ENCODE assay signal across 10 cellular contexts in the genomic region with DNA sequence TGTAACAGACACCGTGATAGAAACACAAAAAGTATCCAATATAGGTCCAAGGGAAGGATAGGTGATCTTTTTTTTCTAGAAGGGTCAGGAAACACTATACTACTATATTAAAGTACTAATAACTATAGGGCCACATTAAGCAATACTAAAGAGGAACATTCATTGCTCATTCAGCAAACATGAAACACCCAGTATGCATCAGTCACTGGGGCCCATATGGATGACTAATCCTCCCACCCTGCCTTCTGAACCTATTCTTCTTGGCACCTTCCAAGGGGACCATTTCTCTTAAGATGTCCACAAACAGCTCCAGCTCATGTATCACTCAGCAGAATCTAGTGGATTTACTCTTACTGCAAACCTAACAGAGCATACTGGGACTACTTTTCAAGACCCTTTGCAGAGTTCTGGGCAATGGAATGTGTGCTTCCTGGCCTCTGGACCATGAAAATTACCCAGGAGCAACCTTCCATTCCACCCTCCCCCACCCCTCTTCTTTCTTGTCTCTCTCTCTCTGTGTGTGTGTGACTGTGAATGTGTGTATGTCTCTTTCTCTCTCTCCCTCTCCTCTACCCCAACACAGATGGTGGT.
A peak's percentile ranks its signal among the peaks of the same experiment; 100 is the strongest.
DNase-seq lines count a peak whose midpoint lies in the region; TF ChIP-seq lines count a peak whose summit lies in the region.
"Had no signal": no experiment of that assay in that cellular context is flagged by ENCODE, and none has a peak within 500 bp of the region (broad histone marks: within the 10 kb centered on the region; RNA-seq: fewer than 3 reads in every experiment).

No MANE protein-coding gene starts in this region.

- DNase-seq in DMS53 treated with DMSO at 0.1 percent for 48 hours (lab: John Stamatoyannopoulos, UW; ENCODE audit: unreplicated experiment), result peak; percentile 37
- peak; percentile 86 for DNase-seq in HT1080 (ENCODE audit: low read depth)
- no peak for DNase-seq in chondrocyte (ENCODE audit: low spot score)
- DNase-seq in neuronal stem cell (ENCODE audit: low spot score), result no peak
- DNase-seq in activated T-helper 2 cell treated with anti-CD3 and anti-CD28 coated beads, Interferon-gamma antibody, Interleukin-2, Interleukin-4, amounts not matched to agents 10 μg/mL and 5 μg/mL and 100 μg/mL, durations not matched to agents 14 hours and 24 hours and 36 hours (ENCODE audit: low spot score), result no peak
- DNase-seq in spleen, result no peak
- no peak for DNase-seq in thyroid gland
- DNase-seq: activated CD8-positive, alpha-beta memory T cell treated with anti-CD3 and anti-CD28 coated beads, Interleukin-2, amount 50 U/mL, for 48 hours; immature natural killer cell had no signal

- no peaks in the 10 kb centered on the region for H3K36me3 Mint-ChIP-seq in chondrocyte (ENCODE audit: low read depth)
- H3K36me3 Mint-ChIP-seq in activated T-helper 2 cell treated with anti-CD3 and anti-CD28 coated beads, Interferon-gamma antibody, Interleukin-2, Interleukin-4, amounts not matched to agents 10 μg/mL and 5 μg/mL and 100 μg/mL, durations not matched to agents 14 hours and 24 hours and 36 hours (ENCODE audit: low read depth), result no peaks in the 10 kb centered on the region
- H3K36me3 Mint-ChIP-seq: immature natural killer cell had no signal

- H3K14ac ChIP-seq in neuronal stem cell (ENCODE audit: low read length), result no peak overlapping the region

- H3K4me3 Mint-ChIP-seq in chondrocyte (ENCODE audit: unreplicated experiment), result no peak overlapping the region
- no peak overlapping the region for H3K4me3 Mint-ChIP-seq in activated T-helper 2 cell treated with anti-CD3 and anti-CD28 coated beads, Interferon-gamma antibody, Interleukin-2, Interleukin-4, amounts not matched to agents 10 μg/mL and 5 μg/mL and 100 μg/mL, durations not matched to agents 14 hours and 24 hours and 36 hours (ENCODE audit: low read depth)
- H3K4me3 Mint-ChIP-seq: immature natural killer cell had no signal

- no CpG with 5 or more reads among the region's 1 CpG for WGBS in neuronal stem cell (ENCODE audit: extremely low coverage in 2 of 2, insufficient read length in 2 of 2, insufficient replicate concordance in 1 of 2), 2 donors
- 84 to 97% (median 94%) methylated on average over 1 of the region's 1 CpG for WGBS in spleen, 5 donors
- 98 to 99% methylated on average over 1 of the region's 1 CpG for WGBS in thyroid gland, 2 donors

- H3K4me1 ChIP-seq in neuronal stem cell (ENCODE audit: control insufficient read depth in 2 of 2, insufficient read depth in 1 of 2, low read depth in 1 of 2, low read length in 2 of 2), result peaks cover 0 to 5% of the 10 kb centered on the region in 2 donors
- H3K4me1 ChIP-seq in spleen, result peaks cover 0 to 39% (median 5%) of the 10 kb centered on the region in 6 donors
- H3K4me1 ChIP-seq in thyroid gland, result peaks cover 10 to 11% of the 10 kb centered on the region in 2 donors

- H2AK5ac ChIP-seq in neuronal stem cell (ENCODE audit: low read depth, low read length), result no peak overlapping the region

- no peak overlapping the region for H3K9ac ChIP-seq in neuronal stem cell (ENCODE audit: low read depth, low read length, poor library complexity)

- H2BK12ac ChIP-seq in neuronal stem cell (ENCODE audit: low read length), result no peak overlapping the region

- intact Hi-C loops in activated T-helper 2 cell treated with anti-CD3 and anti-CD28 coated beads, Interferon-gamma antibody, Interleukin-2, Interleukin-4, amounts not matched to agents 10 μg/mL and 5 μg/mL and 100 μg/mL, durations not matched to agents 14 hours and 24 hours and 36 hours (cut with micrococcal nuclease), result no loop called here
- intact Hi-C loops in spleen (cut with DNase I; ENCODE audit: low total_unique reads), result no loop called here
- intact Hi-C loops in thyroid gland (cut with DNase I), result loop anchor here (10.0 kb wide), 1 partner anchor 193 kb away; no protein-coding TSS in a partner anchor

- H3K9me3 Mint-ChIP-seq in chondrocyte (ENCODE audit: low read depth), result no peaks in the 10 kb centered on the region
- no peaks in the 10 kb centered on the region for H3K9me3 Mint-ChIP-seq in activated T-helper 2 cell treated with anti-CD3 and anti-CD28 coated beads, Interferon-gamma antibody, Interleukin-2, Interleukin-4, amounts not matched to agents 10 μg/mL and 5 μg/mL and 100 μg/mL, durations not matched to agents 14 hours and 24 hours and 36 hours
- H3K9me3 Mint-ChIP-seq: immature natural killer cell had no signal

- no peak overlapping the region for H2BK120ac ChIP-seq in neuronal stem cell (ENCODE audit: low read depth, low read length)

- H3K4ac ChIP-seq in neuronal stem cell (ENCODE audit: low read length), result no peak overlapping the region

- no peak overlapping the region for H2BK15ac ChIP-seq in neuronal stem cell (ENCODE audit: low read length)

- no peak overlapping the region for H3K4me2 ChIP-seq in neuronal stem cell (ENCODE audit: insufficient read depth, low read length, poor library complexity, severe bottlenecking)

- H4K8ac ChIP-seq in neuronal stem cell (ENCODE audit: low read depth, low read length), result no peak overlapping the region

- no peak overlapping the region for H4K91ac ChIP-seq in neuronal stem cell (ENCODE audit: low read depth, low read length, poor library complexity)

- H2BK5ac ChIP-seq in neuronal stem cell (ENCODE audit: low read length), result no peak overlapping the region

- H3K4me3 ChIP-seq in neuronal stem cell (ENCODE audit: low read length in 2 of 2) (no peak overlapping the region), spleen (no peak overlapping the region), thyroid gland (replicated peaks in 1 of 3) (no peak overlapping the region)
- H3K4me3 ChIP-seq: K562 had no signal

- H3K36me3 ChIP-seq in neuronal stem cell (replicated peaks in 1 of 2; ENCODE audit: control insufficient read depth in 2 of 2, insufficient read depth in 2 of 2, low read length in 2 of 2) (no peaks in the 10 kb centered on the region), spleen (no peaks in the 10 kb centered on the region), thyroid gland (no peaks in the 10 kb centered on the region)

- TF ChIP-seq POLR2A in spleen (IDR thresholded peaks at IDR 0.05) (no peak), thyroid gland (IDR thresholded peaks at IDR 0.05) (no peak)

- peaks cover 34% of the 10 kb centered on the region for H3K4me1 Mint-ChIP-seq in chondrocyte (ENCODE audit: low read depth)
- H3K4me1 Mint-ChIP-seq in activated T-helper 2 cell treated with anti-CD3 and anti-CD28 coated beads, Interferon-gamma antibody, Interleukin-2, Interleukin-4, amounts not matched to agents 10 μg/mL and 5 μg/mL and 100 μg/mL, durations not matched to agents 14 hours and 24 hours and 36 hours (ENCODE audit: low read depth), result peaks cover 5% of the 10 kb centered on the region
- H3K4me1 Mint-ChIP-seq: immature natural killer cell had no signal

- H3K27me3 ChIP-seq in neuronal stem cell (ENCODE audit: control insufficient read depth in 3 of 3, insufficient read depth in 3 of 3, low read depth in 1 of 3, low read length in 3 of 3), result no peaks in the 10 kb centered on the region
- H3K27me3 ChIP-seq in spleen (replicated peaks in 1 of 7), result peaks cover 0 to 5% (median 0%) of the 10 kb centered on the region in 7 donors
- H3K27me3 ChIP-seq in thyroid gland, result no peaks in the 10 kb centered on the region

- no peaks in the 10 kb centered on the region for H3K27me3 Mint-ChIP-seq in chondrocyte (ENCODE audit: low read depth)
- no peaks in the 10 kb centered on the region for H3K27me3 Mint-ChIP-seq in activated T-helper 2 cell treated with anti-CD3 and anti-CD28 coated beads, Interferon-gamma antibody, Interleukin-2, Interleukin-4, amounts not matched to agents 10 μg/mL and 5 μg/mL and 100 μg/mL, durations not matched to agents 14 hours and 24 hours and 36 hours (ENCODE audit: low read depth)

- no peak overlapping the region for H3K27ac ChIP-seq in neuronal stem cell (replicated peaks; ENCODE audit: low read length)
- no peak overlapping the region for H3K27ac ChIP-seq in spleen
- no peak overlapping the region for H3K27ac ChIP-seq in thyroid gland

- H3K9me3 ChIP-seq in neuronal stem cell (replicated peaks in 1 of 2; ENCODE audit: control insufficient read depth in 2 of 2, insufficient read depth in 1 of 2, low read depth in 1 of 2, low read length in 2 of 2) (no peaks in the 10 kb centered on the region), spleen (no peaks in the 10 kb centered on the region), thyroid gland (no peaks in the 10 kb centered on the region)

- TF ChIP-seq CTCF in chondrocyte (IDR thresholded peaks at IDR 0.05), result no peak
- no peak for TF ChIP-seq CTCF in spleen (IDR thresholded peaks at IDR 0.05 in 8 of 11, conservative IDR thresholded peaks at IDR 0.05 in 3 of 11)
- TF ChIP-seq CTCF in thyroid gland (IDR thresholded peaks at IDR 0.05), result no peak

- peak overlapping the region; percentile 51 for H2AFZ ChIP-seq in neuronal stem cell (ENCODE audit: low read length)

- H3K18ac ChIP-seq in neuronal stem cell (ENCODE audit: low read length), result no peak overlapping the region

- no peak overlapping the region for H3K23ac ChIP-seq in neuronal stem cell (ENCODE audit: low read depth, low read length, poor library complexity)

- H3K79me1 ChIP-seq in neuronal stem cell (ENCODE audit: low read depth, low read length), result no peaks in the 10 kb centered on the region

- H3K27ac Mint-ChIP-seq in chondrocyte (ENCODE audit: unreplicated experiment), result peak overlapping the region; percentile 45
- no peak overlapping the region for H3K27ac Mint-ChIP-seq in activated T-helper 2 cell treated with anti-CD3 and anti-CD28 coated beads, Interferon-gamma antibody, Interleukin-2, Interleukin-4, amounts not matched to agents 10 μg/mL and 5 μg/mL and 100 μg/mL, durations not matched to agents 14 hours and 24 hours and 36 hours
- H3K27ac Mint-ChIP-seq: immature natural killer cell had no signal

Comparison
In these comparisons a context has a peak if more than half of its experiments do, and no peak if none do; other contexts are left out.
1. DNase-seq: peak in DMS53 treated with DMSO at 0.1 percent for 48 hours (single experiment) and HT1080 (single experiment); none in chondrocyte (single experiment), neuronal stem cell (single experiment), activated T-helper 2 cell treated with anti-CD3 and anti-CD28 coated beads, Interferon-gamma antibody, Interleukin-2, Interleukin-4, amounts not matched to agents 10 μg/mL and 5 μg/mL and 100 μg/mL, durations not matched to agents 14 hours and 24 hours and 36 hours (single experiment), spleen (single experiment) and thyroid gland (0 of 2).